In the genomic region with DNA sequence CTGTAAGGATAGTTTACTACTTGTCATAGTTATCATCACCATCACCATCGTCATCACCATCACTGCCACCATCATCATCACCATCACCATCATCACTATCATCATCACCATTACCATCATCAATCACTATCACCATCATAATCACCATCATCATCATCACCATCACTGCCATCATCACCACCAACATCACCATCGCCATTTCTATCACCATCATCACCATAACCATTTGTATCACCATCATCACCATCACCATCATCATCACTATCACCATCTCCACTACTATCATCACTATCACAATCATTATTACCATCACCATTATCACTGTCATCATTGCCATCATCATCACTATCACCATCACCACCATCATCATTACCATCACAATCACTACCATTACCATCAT, we compare ENCODE assay signal across 2 cellular contexts.
A peak's percentile ranks its signal among the peaks of the same experiment; 100 is the strongest.
TF ChIP-seq lines count a peak whose summit lies in the region.

No MANE protein-coding gene starts in this region.

TF ChIP-seq in HepG2, 621 proteins besides CTCF, POLR2A, EP300 and RAD21 (continues in another document):
- TF ChIP-seq FOXK2 (IDR thresholded peaks at IDR 0.05) (0 out of 2 replicates have a peak, but pooled peaks have one; percentile 40), PLRG1 (conservative IDR thresholded peaks at IDR 0.05) (0 out of 2 replicates have a peak, but pooled peaks have one; percentile 33), RAD51 (IDR thresholded peaks at IDR 0.05; ENCODE audit: borderline replicate concordance) (peak; percentile 37; the same call in 1 of the 2 replicates), FOXP1 (IDR thresholded peaks at IDR 0.05) (peak; percentile 28), FOXP1 (CRISPR knock-in tag; IDR thresholded peaks at IDR 0.05) (no peak), SAP130 (CRISPR knock-in tag; IDR thresholded peaks at IDR 0.05; ENCODE audit: low read depth) (no peak), LCORL (IDR thresholded peaks at IDR 0.05) (peak; percentile 48; the same call in 1 of the 2 replicates), LCORL (CRISPR knock-in tag; IDR thresholded peaks at IDR 0.05) (no peak), ZNF33B (CRISPR knock-in tag; IDR thresholded peaks at IDR 0.05) (no peak), JUNB (CRISPR knock-in tag; IDR thresholded peaks at IDR 0.05; ENCODE audit: borderline replicate concordance) (0 out of 2 replicates have a peak, but pooled peaks have one; percentile 12), HNRNPL (IDR thresholded peaks at IDR 0.05; ENCODE audit: low read depth, low read length) (no peak), ARNT (IDR thresholded peaks at IDR 0.05) (0 out of 2 replicates have a peak, but pooled peaks have one; percentile 36), NONO (IDR thresholded peaks at IDR 0.05) (peak; percentile 82; the same call in 1 of the 2 replicates), NONO (CRISPR knock-in tag; conservative IDR thresholded peaks at IDR 0.05) (no peak), FOXA1 (IDR thresholded peaks at IDR 0.05) (peak; percentile 37; the same call in 1 of the 2 replicates), FOXA1 (CRISPR knock-in tag; IDR thresholded peaks at IDR 0.05) (no peak), NBN (conservative IDR thresholded peaks at IDR 0.05) (peak; percentile 96), ZNF460 (CRISPR knock-in tag; IDR thresholded peaks at IDR 0.05; ENCODE audit: borderline replicate concordance) (no peak), SOX6 (IDR thresholded peaks at IDR 0.05) (peak; percentile 96), SOX6 (CRISPR knock-in tag; IDR thresholded peaks at IDR 0.05) (no peak)
- TF ChIP-seq, protein P1, sequence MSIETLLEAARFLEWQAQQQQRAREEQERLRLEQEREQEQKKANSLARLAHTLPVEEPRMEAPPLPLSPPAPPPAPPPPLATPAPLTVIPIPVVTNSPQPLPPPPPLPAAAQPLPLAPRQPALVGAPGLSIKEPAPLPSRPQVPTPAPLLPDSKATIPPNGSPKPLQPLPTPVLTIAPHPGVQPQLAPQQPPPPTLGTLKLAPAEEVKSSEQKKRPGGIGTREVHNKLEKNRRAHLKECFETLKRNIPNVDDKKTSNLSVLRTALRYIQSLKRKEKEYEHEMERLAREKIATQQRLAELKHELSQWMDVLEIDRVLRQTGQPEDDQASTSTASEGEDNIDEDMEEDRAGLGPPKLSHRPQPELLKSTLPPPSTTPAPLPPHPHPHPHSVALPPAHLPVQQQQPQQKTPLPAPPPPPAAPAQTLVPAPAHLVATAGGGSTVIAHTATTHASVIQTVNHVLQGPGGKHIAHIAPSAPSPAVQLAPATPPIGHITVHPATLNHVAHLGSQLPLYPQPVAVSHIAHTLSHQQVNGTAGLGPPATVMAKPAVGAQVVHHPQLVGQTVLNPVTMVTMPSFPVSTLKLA (IDR thresholded peaks at IDR 0.05), result 0 out of 2 replicates have a peak, but pooled peaks have one; percentile 12
- TF ChIP-seq, protein P2, sequence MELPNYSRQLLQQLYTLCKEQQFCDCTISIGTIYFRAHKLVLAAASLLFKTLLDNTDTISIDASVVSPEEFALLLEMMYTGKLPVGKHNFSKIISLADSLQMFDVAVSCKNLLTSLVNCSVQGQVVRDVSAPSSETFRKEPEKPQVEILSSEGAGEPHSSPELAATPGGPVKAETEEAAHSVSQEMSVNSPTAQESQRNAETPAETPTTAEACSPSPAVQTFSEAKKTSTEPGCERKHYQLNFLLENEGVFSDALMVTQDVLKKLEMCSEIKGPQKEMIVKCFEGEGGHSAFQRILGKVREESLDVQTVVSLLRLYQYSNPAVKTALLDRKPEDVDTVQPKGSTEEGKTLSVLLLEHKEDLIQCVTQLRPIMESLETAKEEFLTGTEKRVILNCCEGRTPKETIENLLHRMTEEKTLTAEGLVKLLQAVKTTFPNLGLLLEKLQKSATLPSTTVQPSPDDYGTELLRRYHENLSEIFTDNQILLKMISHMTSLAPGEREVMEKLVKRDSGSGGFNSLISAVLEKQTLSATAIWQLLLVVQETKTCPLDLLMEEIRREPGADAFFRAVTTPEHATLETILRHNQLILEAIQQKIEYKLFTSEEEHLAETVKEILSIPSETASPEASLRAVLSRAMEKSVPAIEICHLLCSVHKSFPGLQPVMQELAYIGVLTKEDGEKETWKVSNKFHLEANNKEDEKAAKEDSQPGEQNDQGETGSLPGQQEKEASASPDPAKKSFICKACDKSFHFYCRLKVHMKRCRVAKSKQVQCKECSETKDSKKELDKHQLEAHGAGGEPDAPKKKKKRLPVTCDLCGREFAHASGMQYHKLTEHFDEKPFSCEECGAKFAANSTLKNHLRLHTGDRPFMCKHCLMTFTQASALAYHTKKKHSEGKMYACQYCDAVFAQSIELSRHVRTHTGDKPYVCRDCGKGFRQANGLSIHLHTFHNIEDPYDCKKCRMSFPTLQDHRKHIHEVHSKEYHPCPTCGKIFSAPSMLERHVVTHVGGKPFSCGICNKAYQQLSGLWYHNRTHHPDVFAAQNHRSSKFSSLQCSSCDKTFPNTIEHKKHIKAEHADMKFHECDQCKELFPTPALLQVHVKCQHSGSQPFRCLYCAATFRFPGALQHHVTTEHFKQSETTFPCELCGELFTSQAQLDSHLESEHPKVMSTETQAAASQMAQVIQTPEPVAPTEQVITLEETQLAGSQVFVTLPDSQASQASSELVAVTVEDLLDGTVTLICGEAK (IDR thresholded peaks at IDR 0.05), result 0 out of 2 replicates have a peak, but pooled peaks have one; percentile 2
- TF ChIP-seq, protein P2 (CRISPR knock-in tag; IDR thresholded peaks at IDR 0.05), result no peak

TF ChIP-seq in K562, 482 proteins besides CTCF, POLR2A, EP300 and RAD21:
- TF ChIP-seq KLF16 (IDR thresholded peaks at IDR 0.05) (no peak), MIER1 (IDR thresholded peaks at IDR 0.05; ENCODE audit: low read depth) (no peak), EHMT2 (IDR thresholded peaks at IDR 0.05) (peak; percentile 49; the same call in 1 of the 2 replicates), RFX1 (IDR thresholded peaks at IDR 0.05) (no peak), FOXA1 (IDR thresholded peaks at IDR 0.05; ENCODE audit: borderline replicate concordance) (no peak), ATF1 (CRISPR knock-in tag; IDR thresholded peaks at IDR 0.05) (no peak), ATF1 (tag; IDR thresholded peaks at IDR 0.05) (peak; percentile 9; the same call in 1 of the 2 replicates), XRCC4 (IDR thresholded peaks at IDR 0.05; ENCODE audit: extremely low read depth, insufficient read depth, insufficient read length) (no peak), TEAD1 (CRISPR knock-in tag; IDR thresholded peaks at IDR 0.05) (no peak), HDAC1 (IDR thresholded peaks at IDR 0.05) (peak in 1 of 2 experiments; percentile 36; a peak in 2 of 4 replicates), KLF13 (tag; IDR thresholded peaks at IDR 0.05; ENCODE audit: borderline replicate concordance, low read depth) (no peak), KDM1A (IDR thresholded peaks at IDR 0.05) (peak in 1 of 2 experiments; percentile 20; a peak in 2 of 4 replicates), YY1 (IDR thresholded peaks at IDR 0.05; ENCODE audit: borderline replicate concordance in 1 of 3, control insufficient read depth in 1 of 3, extremely low read depth in 1 of 3, insufficient read depth in 3 of 3, insufficient read length in 1 of 3, insufficient replicate concordance in 2 of 3, low read depth in 1 of 3, low read length in 2 of 3) (no peak)
